ENCODE assay signal across 8 cellular contexts in the genomic region with DNA sequence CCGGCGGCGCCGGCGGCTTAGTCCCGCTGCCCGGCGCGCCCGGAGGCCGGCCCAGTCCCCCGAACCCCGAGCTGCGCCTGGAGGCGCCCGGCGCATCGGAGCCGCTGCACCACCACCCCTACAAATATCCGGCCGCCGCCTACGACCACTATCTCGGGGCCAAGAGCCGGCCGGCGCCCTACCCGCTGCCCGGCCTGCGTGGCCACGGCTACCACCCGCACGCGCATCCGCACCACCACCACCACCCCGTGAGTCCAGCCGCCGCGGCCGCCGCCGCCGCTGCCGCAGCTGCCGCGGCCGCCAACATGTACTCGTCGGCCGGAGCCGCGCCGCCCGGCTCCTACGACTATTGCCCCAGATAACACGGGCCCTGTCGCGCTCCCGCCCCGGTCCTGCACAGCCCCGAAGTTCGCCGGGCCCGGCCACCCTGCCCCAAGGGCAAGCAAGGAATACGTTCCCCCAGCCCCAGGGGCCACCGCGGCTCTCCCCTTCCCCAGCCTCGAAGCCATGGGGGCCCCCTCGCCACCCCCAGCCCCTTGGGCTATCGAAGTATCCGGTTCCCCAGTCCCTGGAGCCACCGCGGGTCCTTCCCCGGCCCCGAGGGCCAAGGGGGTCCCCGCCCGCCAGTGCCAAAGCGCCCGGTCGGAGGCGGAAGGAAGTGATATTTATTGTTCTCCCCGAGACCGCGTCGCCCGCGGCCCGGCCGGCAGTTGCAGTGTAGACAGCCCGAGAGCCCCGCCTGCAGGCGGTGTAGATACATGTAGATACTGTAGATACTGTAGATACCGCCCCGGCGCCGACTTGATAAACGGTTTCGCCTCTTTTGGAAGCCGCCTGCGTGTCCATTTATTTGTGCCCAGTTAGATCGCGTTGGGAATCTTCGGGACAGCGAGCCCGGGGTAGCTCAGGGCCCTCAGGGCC. TPM values are rescaled to one million over a fixed set of nuclear protein-coding genes. Genes with fewer than 3 reads are reported as not detected.
A peak's percentile ranks its signal among the peaks of the same experiment; 100 is the strongest.
DNase-seq lines count a peak whose midpoint lies in the region; ATAC-seq and TF ChIP-seq lines count a peak whose summit lies in the region.

No MANE protein-coding gene starts in this region.

- H3K9me3 ChIP-seq in upper lobe of right lung = no peaks in the 10 kb centered on the region

- peak overlapping the region; percentile 28 for H3K4me3 Mint-ChIP-seq in T-helper 1 cell treated with Interleukin-12 subunit alpha and Interleukin-12 subunit beta and Interleukin-4 antibody, amounts not matched to agents 30 μg/mL and 1 μg/mL, for 36 hours
- H3K4me3 Mint-ChIP-seq in central memory CD8-positive, alpha-beta T cell = peak overlapping the region; percentile 63
- peak overlapping the region; percentile 85 for H3K4me3 Mint-ChIP-seq in natural killer cell

- H3K27ac ChIP-seq in upper lobe of right lung = peak overlapping the region; percentile 47

- no peaks in the 10 kb centered on the region for H3K36me3 ChIP-seq in upper lobe of right lung

- no peaks in the 10 kb centered on the region for H3K36me3 Mint-ChIP-seq in T-helper 1 cell treated with Interleukin-12 subunit alpha and Interleukin-12 subunit beta and Interleukin-4 antibody, amounts not matched to agents 30 μg/mL and 1 μg/mL, for 36 hours (ENCODE audit: low read depth)
- H3K36me3 Mint-ChIP-seq in central memory CD8-positive, alpha-beta T cell (ENCODE audit: insufficient read depth) = peaks cover 3% of the 10 kb centered on the region
- no peaks in the 10 kb centered on the region for H3K36me3 Mint-ChIP-seq in natural killer cell

- H3K27me3 ChIP-seq in upper lobe of right lung = peaks cover 90% of the 10 kb centered on the region

- peaks cover 12% of the 10 kb centered on the region for H3K4me1 ChIP-seq in upper lobe of right lung

- TF ChIP-seq CTCF in GM10266 (IDR thresholded peaks at IDR 0.05; ENCODE audit: control insufficient read depth, insufficient read depth, low read depth, missing control alignments) (peak; percentile 8), natural killer cell (IDR thresholded peaks at IDR 0.05) (peak; percentile 27), upper lobe of right lung (IDR thresholded peaks at IDR 0.05) (peak; percentile 35)

- H3K27ac Mint-ChIP-seq in T-helper 1 cell treated with Interleukin-12 subunit alpha and Interleukin-12 subunit beta and Interleukin-4 antibody, amounts not matched to agents 30 μg/mL and 1 μg/mL, for 36 hours = no peak overlapping the region
- no peak overlapping the region for H3K27ac Mint-ChIP-seq in central memory CD8-positive, alpha-beta T cell (ENCODE audit: low read depth)
- H3K27ac Mint-ChIP-seq in natural killer cell = peak overlapping the region in 1 of 2 donors; percentile 69

- peak; percentile 67 for DNase-seq in GM10266 (ENCODE audit: extremely low spot score)
- DNase-seq in central memory CD8-positive, alpha-beta T cell (ENCODE audit: low spot score in 2 of 2) = peak in 1 of 2 donors; percentile 26
- DNase-seq in natural killer cell = peak; percentile 56
- peak; percentile 86 for DNase-seq in upper lobe of right lung
- no peak for DNase-seq in NCI-H146 treated with DMSO at 0.1 percent for 48 hours (lab: John Stamatoyannopoulos, UW; ENCODE audit: unreplicated experiment)
- no peak for DNase-seq in NCI-H1105 treated with DMSO at 0.1 percent for 48 hours (lab: John Stamatoyannopoulos, UW)

- H3K4me1 Mint-ChIP-seq in T-helper 1 cell treated with Interleukin-12 subunit alpha and Interleukin-12 subunit beta and Interleukin-4 antibody, amounts not matched to agents 30 μg/mL and 1 μg/mL, for 36 hours (ENCODE audit: low read depth) = peaks cover 6% of the 10 kb centered on the region
- H3K4me1 Mint-ChIP-seq in central memory CD8-positive, alpha-beta T cell = peaks cover 8% of the 10 kb centered on the region
- H3K4me1 Mint-ChIP-seq in natural killer cell = peaks cover 5 to 18% of the 10 kb centered on the region in 2 donors

- peaks cover 78% of the 10 kb centered on the region for H3K27me3 Mint-ChIP-seq in T-helper 1 cell treated with Interleukin-12 subunit alpha and Interleukin-12 subunit beta and Interleukin-4 antibody, amounts not matched to agents 30 μg/mL and 1 μg/mL, for 36 hours (ENCODE audit: low read depth)
- peaks cover 86% of the 10 kb centered on the region for H3K27me3 Mint-ChIP-seq in central memory CD8-positive, alpha-beta T cell
- H3K27me3 Mint-ChIP-seq in natural killer cell (ENCODE audit: low read depth in 2 of 2) = peaks cover 17 to 36% of the 10 kb centered on the region in 2 donors

- intact Hi-C loops in natural killer cell (cut with micrococcal nuclease) (no loop called here), upper lobe of right lung (cut with DNase I) (no loop called here)

- H3K9me3 Mint-ChIP-seq in T-helper 1 cell treated with Interleukin-12 subunit alpha and Interleukin-12 subunit beta and Interleukin-4 antibody, amounts not matched to agents 30 μg/mL and 1 μg/mL, for 36 hours = no peaks in the 10 kb centered on the region
- no peaks in the 10 kb centered on the region for H3K9me3 Mint-ChIP-seq in central memory CD8-positive, alpha-beta T cell
- H3K9me3 Mint-ChIP-seq in natural killer cell = no peaks in the 10 kb centered on the region

- H3K4me3 ChIP-seq in upper lobe of right lung = peak overlapping the region; percentile 37

- peak; percentile 70 for ATAC-seq in central memory CD8-positive, alpha-beta T cell (replicated peaks; ENCODE audit: extremely low read depth, poor library complexity, severe bottlenecking)
- ATAC-seq in natural killer cell = peak; percentile 81 to 83 (median 82)
- peak; percentile 73 for ATAC-seq in upper lobe of right lung
- no peak for ATAC-seq in GM19324 (IDR thresholded peaks at IDR 0.05; ENCODE audit: low FRiP score, unreplicated experiment)

RNA-seq across cellular contexts. Expression of gene TBX1, which starts 6.2 kb away (rescaled TPM):
- 1 to 10 TPM; 2.0 to 4.6 (median 3.2) TPM for total RNA-seq in natural killer cell
- total RNA-seq in upper lobe of right lung = 15.4 TPM

RNA-seq across cellular contexts. Expression of gene GP1BB, which starts 43.4 kb away (rescaled TPM):
- total RNA-seq in natural killer cell = 1 to 10 TPM in 2 of 3 donors, under 1 TPM in 1; 0.39 to 7.8 (median 4.2) TPM
- total RNA-seq in upper lobe of right lung = 1.3 TPM

RNA-seq across cellular contexts. Expression of gene SEPTIN5, which starts 52.5 kb away (rescaled TPM):
- total RNA-seq in natural killer cell (1 to 10 TPM in 2 of 3 donors, under 1 TPM in 1; 0.52 to 4.5 (median 1.9) TPM), upper lobe of right lung (11.5 TPM)

Comparison
In these comparisons a context has a peak if more than half of its experiments do, and no peak if none do; other contexts are left out.
1. DNase-seq: peak in GM10266 (single experiment), natural killer cell (single experiment) and upper lobe of right lung (single experiment); none in NCI-H146 treated with DMSO at 0.1 percent for 48 hours (single experiment) and NCI-H1105 treated with DMSO at 0.1 percent for 48 hours (single experiment).
2. H3K4me3 Mint-ChIP-seq: peak in every context shown above with its lines; median percentile 85 in natural killer cell; 63 in central memory CD8-positive, alpha-beta T cell; 28 in T-helper 1 cell treated with Interleukin-12 subunit alpha and Interleukin-12 subunit beta and Interleukin-4 antibody, amounts not matched to agents 30 μg/mL and 1 μg/mL, for 36 hours.
3. Peak in every context shown above with its lines, with median percentiles within 50 percentile points of each other: CTCF ChIP-seq.